In the genomic region with DNA sequence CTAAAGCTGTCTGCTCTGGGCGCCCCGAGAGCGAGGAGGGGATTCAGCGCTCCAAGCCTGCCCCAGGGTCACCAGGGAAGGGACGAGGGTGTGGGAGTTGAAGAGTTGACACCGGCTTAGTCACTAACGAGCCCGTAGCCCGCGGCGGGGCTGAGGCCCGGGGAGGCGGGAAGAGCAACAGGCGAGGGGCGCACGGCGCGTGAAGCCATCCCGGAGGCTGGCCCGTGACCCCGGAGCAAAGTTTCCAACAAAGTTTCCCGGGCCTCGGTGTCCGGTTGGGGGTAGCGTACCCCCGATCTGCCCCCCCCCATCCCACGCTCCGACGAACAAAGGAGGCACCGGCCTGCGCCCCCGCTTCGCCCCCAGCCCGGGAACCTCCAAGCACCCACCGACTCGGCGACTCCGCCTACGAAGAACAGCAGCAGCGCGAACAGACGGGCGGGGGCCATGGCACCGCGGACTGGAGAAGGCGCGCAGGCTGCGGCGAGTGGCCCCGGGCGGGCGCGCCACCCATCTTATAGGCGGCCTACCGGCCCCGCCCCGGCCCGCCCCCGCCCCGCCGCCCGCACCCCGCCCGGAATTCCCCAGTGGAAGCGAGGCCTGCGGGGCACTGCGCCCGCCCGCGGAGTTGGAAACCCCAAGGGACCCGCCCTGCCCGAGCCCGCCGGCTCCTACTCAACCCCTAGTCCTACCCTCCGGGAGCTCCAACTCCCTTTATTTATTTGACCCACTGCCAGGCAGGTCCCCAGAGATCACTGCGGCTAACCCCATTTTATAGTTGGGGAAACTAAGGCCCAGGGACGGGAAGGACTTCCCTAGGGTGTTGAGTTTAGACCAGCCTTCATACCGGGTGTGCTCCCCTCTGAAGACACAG, we compare ENCODE assay signal across 8 cellular contexts. TPM values are rescaled to one million over a fixed set of nuclear protein-coding genes. Genes with fewer than 3 reads are reported as not detected.
DNase-seq lines count a peak whose midpoint lies in the region; ATAC-seq and TF ChIP-seq lines count a peak whose summit lies in the region.

A gene with protein sequence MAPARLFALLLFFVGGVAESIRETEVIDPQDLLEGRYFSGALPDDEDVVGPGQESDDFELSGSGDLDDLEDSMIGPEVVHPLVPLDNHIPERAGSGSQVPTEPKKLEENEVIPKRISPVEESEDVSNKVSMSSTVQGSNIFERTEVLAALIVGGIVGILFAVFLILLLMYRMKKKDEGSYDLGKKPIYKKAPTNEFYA (minus strand): TSS at position 489 of the 874 bp plus-strand sequence. CDS start 40 bp downstream, at position 449.

- WGBS in liver = 2% methylated on average over 78 of the region's 78 CpGs

- H3K36me3 ChIP-seq in liver (ENCODE audit: control insufficient read depth in 4 of 4, insufficient read depth in 3 of 4, low read depth in 1 of 4, low read length in 3 of 4) = no peaks in the 10 kb centered on the region

- no peaks in the 10 kb centered on the region for H3K27me3 ChIP-seq in liver (ENCODE audit: control insufficient read depth in 4 of 4, insufficient read depth in 4 of 4, low read length in 3 of 4)

- peak within 1 kb of the TSS; percentile 81 to 97 for H3K27ac ChIP-seq in liver (ENCODE audit: low read depth in 1 of 2, low read length in 2 of 2)

- no peaks in the 10 kb centered on the region for H3K9me3 ChIP-seq in liver (ENCODE audit: control insufficient read depth in 4 of 4, low read length in 3 of 4)

- DNase-seq in G401 (ENCODE audit: low spot score) (no peak), NCI-H146 (lab: John Stamatoyannopoulos, UW) (peak; percentile 74), dermis blood vessel endothelial cell (peak; percentile 69), DMS79 (lab: John Stamatoyannopoulos, UW) (no peak)
- DNase-seq in activated CD4-positive, alpha-beta T cell treated with anti-CD3 and anti-CD28 coated beads, Interleukin-2, amount 50 U/mL, for 24 hours (ENCODE audit: low read depth in 1 of 2, low spot score in 1 of 2) = peak; percentile 42 to 52
- peak; percentile 23 to 61 (median 47) for DNase-seq in stimulated activated CD4-positive, alpha-beta T cell treated with anti-CD3 and anti-CD28 coated beads, TNF-alpha, amount 100 ng/mL, for 1 hour (ENCODE audit: low read depth in 3 of 3, low spot score in 1 of 3)

- TF ChIP-seq RAD21 in liver (IDR thresholded peaks at IDR 0.05) = no peak

- peaks cover 0 to 19% (median 2%) of the 10 kb centered on the region in 4 donors for H3K4me1 ChIP-seq in liver (ENCODE audit: control insufficient read depth in 4 of 4, insufficient read depth in 4 of 4, low read length in 3 of 4)

- in situ Hi-C loops in G401 (cut with HindIII; ENCODE audit: low sequenced_read_pairs) = no loop called here

- no peak for ATAC-seq in HG03342 (IDR thresholded peaks at IDR 0.05; ENCODE audit: unreplicated experiment)

- peak within 1 kb of the TSS; percentile 80 to 96 (median 88) for H3K4me3 ChIP-seq in liver (ENCODE audit: low read depth in 1 of 3, low read length in 3 of 3)

- peak within 1 kb of the TSS; percentile 57 to 99 for H3K9ac ChIP-seq in liver (ENCODE audit: low read depth in 1 of 2, low read length in 2 of 2)

- TF ChIP-seq CTCF in liver (IDR thresholded peaks at IDR 0.05; ENCODE audit: low read depth, low read length, missing input control) = no peak

TF ChIP-seq in liver, 16 proteins besides CTCF, POLR2A, EP300 and RAD21:
- TF ChIP-seq HNF4A (conservative IDR thresholded peaks at IDR 0.05) = peak in 1 of 2 donors; percentile 2
- TF ChIP-seq, protein P1, sequence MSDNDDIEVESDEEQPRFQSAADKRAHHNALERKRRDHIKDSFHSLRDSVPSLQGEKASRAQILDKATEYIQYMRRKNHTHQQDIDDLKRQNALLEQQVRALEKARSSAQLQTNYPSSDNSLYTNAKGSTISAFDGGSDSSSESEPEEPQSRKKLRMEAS (IDR thresholded peaks at IDR 0.05) = no peak
- peak in 1 of 2 donors; percentile 21 for TF ChIP-seq RXRA (IDR thresholded peaks at IDR 0.05)
- TF ChIP-seq HNF4G (IDR thresholded peaks at IDR 0.05) = no peak
- TF ChIP-seq, protein P2, sequence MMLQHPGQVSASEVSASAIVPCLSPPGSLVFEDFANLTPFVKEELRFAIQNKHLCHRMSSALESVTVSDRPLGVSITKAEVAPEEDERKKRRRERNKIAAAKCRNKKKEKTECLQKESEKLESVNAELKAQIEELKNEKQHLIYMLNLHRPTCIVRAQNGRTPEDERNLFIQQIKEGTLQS (IDR thresholded peaks at IDR 0.05) = no peak
- TF ChIP-seq EGR1 (IDR thresholded peaks at IDR 0.05; ENCODE audit: low read depth in 2 of 2) = peak in 1 of 2 donors; percentile 11
- no peak for TF ChIP-seq NR2F2 (IDR thresholded peaks at IDR 0.05)
- no peak for TF ChIP-seq JUND (IDR thresholded peaks at IDR 0.05)
- peak; percentile 46 for TF ChIP-seq YY1 (IDR thresholded peaks at IDR 0.05)
- TF ChIP-seq GABPA (IDR thresholded peaks at IDR 0.05 in 1 of 2, conservative IDR thresholded peaks at IDR 0.05 in 1 of 2) = no peak
- TF ChIP-seq, protein P3, sequence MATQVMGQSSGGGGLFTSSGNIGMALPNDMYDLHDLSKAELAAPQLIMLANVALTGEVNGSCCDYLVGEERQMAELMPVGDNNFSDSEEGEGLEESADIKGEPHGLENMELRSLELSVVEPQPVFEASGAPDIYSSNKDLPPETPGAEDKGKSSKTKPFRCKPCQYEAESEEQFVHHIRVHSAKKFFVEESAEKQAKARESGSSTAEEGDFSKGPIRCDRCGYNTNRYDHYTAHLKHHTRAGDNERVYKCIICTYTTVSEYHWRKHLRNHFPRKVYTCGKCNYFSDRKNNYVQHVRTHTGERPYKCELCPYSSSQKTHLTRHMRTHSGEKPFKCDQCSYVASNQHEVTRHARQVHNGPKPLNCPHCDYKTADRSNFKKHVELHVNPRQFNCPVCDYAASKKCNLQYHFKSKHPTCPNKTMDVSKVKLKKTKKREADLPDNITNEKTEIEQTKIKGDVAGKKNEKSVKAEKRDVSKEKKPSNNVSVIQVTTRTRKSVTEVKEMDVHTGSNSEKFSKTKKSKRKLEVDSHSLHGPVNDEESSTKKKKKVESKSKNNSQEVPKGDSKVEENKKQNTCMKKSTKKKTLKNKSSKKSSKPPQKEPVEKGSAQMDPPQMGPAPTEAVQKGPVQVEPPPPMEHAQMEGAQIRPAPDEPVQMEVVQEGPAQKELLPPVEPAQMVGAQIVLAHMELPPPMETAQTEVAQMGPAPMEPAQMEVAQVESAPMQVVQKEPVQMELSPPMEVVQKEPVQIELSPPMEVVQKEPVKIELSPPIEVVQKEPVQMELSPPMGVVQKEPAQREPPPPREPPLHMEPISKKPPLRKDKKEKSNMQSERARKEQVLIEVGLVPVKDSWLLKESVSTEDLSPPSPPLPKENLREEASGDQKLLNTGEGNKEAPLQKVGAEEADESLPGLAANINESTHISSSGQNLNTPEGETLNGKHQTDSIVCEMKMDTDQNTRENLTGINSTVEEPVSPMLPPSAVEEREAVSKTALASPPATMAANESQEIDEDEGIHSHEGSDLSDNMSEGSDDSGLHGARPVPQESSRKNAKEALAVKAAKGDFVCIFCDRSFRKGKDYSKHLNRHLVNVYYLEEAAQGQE (IDR thresholded peaks at IDR 0.05) = peak; percentile 90
- TF ChIP-seq, protein P4, sequence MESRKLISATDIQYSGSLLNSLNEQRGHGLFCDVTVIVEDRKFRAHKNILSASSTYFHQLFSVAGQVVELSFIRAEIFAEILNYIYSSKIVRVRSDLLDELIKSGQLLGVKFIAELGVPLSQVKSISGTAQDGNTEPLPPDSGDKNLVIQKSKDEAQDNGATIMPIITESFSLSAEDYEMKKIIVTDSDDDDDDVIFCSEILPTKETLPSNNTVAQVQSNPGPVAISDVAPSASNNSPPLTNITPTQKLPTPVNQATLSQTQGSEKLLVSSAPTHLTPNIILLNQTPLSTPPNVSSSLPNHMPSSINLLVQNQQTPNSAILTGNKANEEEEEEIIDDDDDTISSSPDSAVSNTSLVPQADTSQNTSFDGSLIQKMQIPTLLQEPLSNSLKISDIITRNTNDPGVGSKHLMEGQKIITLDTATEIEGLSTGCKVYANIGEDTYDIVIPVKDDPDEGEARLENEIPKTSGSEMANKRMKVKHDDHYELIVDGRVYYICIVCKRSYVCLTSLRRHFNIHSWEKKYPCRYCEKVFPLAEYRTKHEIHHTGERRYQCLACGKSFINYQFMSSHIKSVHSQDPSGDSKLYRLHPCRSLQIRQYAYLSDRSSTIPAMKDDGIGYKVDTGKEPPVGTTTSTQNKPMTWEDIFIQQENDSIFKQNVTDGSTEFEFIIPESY (IDR thresholded peaks at IDR 0.05) = no peak
- peak; percentile 73 for TF ChIP-seq TAF1 (conservative IDR thresholded peaks at IDR 0.05)
- TF ChIP-seq FOXA2 (IDR thresholded peaks at IDR 0.05) = no peak
- no peak for TF ChIP-seq FOXA1 (IDR thresholded peaks at IDR 0.05)
- TF ChIP-seq SP1 (IDR thresholded peaks at IDR 0.05) = no peak

RNA-seq across cellular contexts. Expression of the gene that starts here (rescaled TPM):
- 16.4 and 24.7 TPM in 2 replicates for total RNA-seq in G401 (2014; rRNA removed; shearing (Covaris generic))
- total RNA-seq in dermis blood vessel endothelial cell (41.5 and 79.3 TPM in 2 replicates), liver (100 to 1,000 TPM in 1 of 2 donors, 10 to 100 TPM in 1; 54.4 to 147 TPM)
- 10 to 100 TPM; 80.6 to 86.5 TPM for polyA plus RNA-seq in liver

Comparison
In these comparisons a context has a peak if more than half of its experiments do, and no peak if none do; other contexts are left out.
1. DNase-seq: peak in NCI-H146 (single experiment), activated CD4-positive, alpha-beta T cell treated with anti-CD3 and anti-CD28 coated beads, Interleukin-2, amount 50 U/mL, for 24 hours (2 of 2), dermis blood vessel endothelial cell (single experiment) and stimulated activated CD4-positive, alpha-beta T cell treated with anti-CD3 and anti-CD28 coated beads, TNF-alpha, amount 100 ng/mL, for 1 hour (3 of 3); none in G401 (single experiment) and DMS79 (single experiment).